In genomic region chr17:80957461-80957941, GRCh38 we compare ENCODE assay signal across 17 cellular contexts.
"Had no signal": no experiment of that assay in that cellular context is flagged by ENCODE, and none has a peak within 500 bp of the region (broad histone marks: within the 10 kb centered on the region; RNA-seq: fewer than 3 reads in every experiment).

No MANE protein-coding gene starts in this region.

- DNase-seq: activated B cell treated with CpG ODN at 0.5 μM for 24 hours; activated CD4-positive, alpha-beta T cell treated with anti-CD3 and anti-CD28 coated beads, Interleukin-2, amount 50 U/mL, for 1 hour; activated CD8-positive, alpha-beta memory T cell treated with anti-CD3 and anti-CD28 coated beads for 24 hours; activated naive CD4-positive, alpha-beta T cell treated with Interleukin-2 at 50 U/mL for 16 hours; dermis blood vessel endothelial cell; effector memory CD8-positive, alpha-beta T cell; foreskin melanocyte; naive thymus-derived CD8-positive, alpha-beta T cell; stomach had no signal

- H3K4me3 ChIP-seq: ascending aorta, breast epithelium, smooth muscle cell, stomach, thoracic aorta had no signal

- H3K27me3 ChIP-seq: ascending aorta, breast epithelium, neutrophil, stomach had no signal

- ATAC-seq: effector memory CD8-positive, alpha-beta T cell; left colon; naive thymus-derived CD8-positive, alpha-beta T cell; T-helper 17 cell had no signal

- H3K4me3 Mint-ChIP-seq: activated B cell treated with CpG ODN at 0.5 μM for 24 hours; activated T-helper 1 cell treated with anti-CD3 and anti-CD28 coated beads, Interleukin-12 subunit alpha, Interleukin-12 subunit beta, Interleukin-2, Interleukin-4 antibody, amounts not matched to agents 30 ng/mL and 10 ng/mL and 1 ng/mL, durations not matched to agents 14 hours and 24 hours and 36 hours; effector memory CD8-positive, alpha-beta T cell; naive thymus-derived CD8-positive, alpha-beta T cell; T-helper 17 cell had no signal

- H3K27ac Mint-ChIP-seq: activated B cell treated with CpG ODN at 0.5 μM for 24 hours; activated T-helper 1 cell treated with anti-CD3 and anti-CD28 coated beads, Interleukin-12 subunit alpha, Interleukin-12 subunit beta, Interleukin-2, Interleukin-4 antibody, amounts not matched to agents 30 ng/mL and 10 ng/mL and 1 ng/mL, durations not matched to agents 14 hours and 24 hours and 36 hours; effector memory CD8-positive, alpha-beta T cell; naive thymus-derived CD8-positive, alpha-beta T cell; T-helper 17 cell had no signal

- H3K9me3 Mint-ChIP-seq: activated B cell treated with CpG ODN at 0.5 μM for 24 hours; activated T-helper 1 cell treated with anti-CD3 and anti-CD28 coated beads, Interleukin-12 subunit alpha, Interleukin-12 subunit beta, Interleukin-2, Interleukin-4 antibody, amounts not matched to agents 30 ng/mL and 10 ng/mL and 1 ng/mL, durations not matched to agents 14 hours and 24 hours and 36 hours; effector memory CD8-positive, alpha-beta T cell; naive thymus-derived CD8-positive, alpha-beta T cell had no signal

- H3K9me3 ChIP-seq: ascending aorta, breast epithelium, neutrophil, stomach, thoracic aorta had no signal

- H3K4me1 Mint-ChIP-seq: T-helper 17 cell had no signal

- H3K27me3 Mint-ChIP-seq: activated B cell treated with CpG ODN at 0.5 μM for 24 hours; effector memory CD8-positive, alpha-beta T cell; naive thymus-derived CD8-positive, alpha-beta T cell; T-helper 17 cell had no signal

- H3K36me3 ChIP-seq: breast epithelium had no signal
